Comparison of ENCODE assay signal across 8 cellular contexts in genomic region chr10:50990568-50991495, GRCh38.
DNase-seq lines count a peak whose midpoint lies in the region; ATAC-seq and TF ChIP-seq lines count a peak whose summit lies in the region.

No MANE protein-coding gene starts in this region.

- peaks cover 0 to 5% of the 10 kb centered on the region in 2 donors for H3K4me1 Mint-ChIP-seq in natural killer cell

- ATAC-seq in SK-N-SH treated with all-trans-retinoic acid at 6 μM for 48 hours: peak; percentile 41
- ATAC-seq in natural killer cell: peak in 1 of 3 donors; percentile 50
- no peak for ATAC-seq in HG02571 (IDR thresholded peaks at IDR 0.05; ENCODE audit: unreplicated experiment)
- no peak for ATAC-seq in GM19324 (IDR thresholded peaks at IDR 0.05; ENCODE audit: low FRiP score, unreplicated experiment)

- no peaks in the 10 kb centered on the region for H3K9me3 Mint-ChIP-seq in natural killer cell

- H3K4me3 Mint-ChIP-seq in natural killer cell: peak overlapping the region; percentile 75

- no peaks in the 10 kb centered on the region for H3K36me3 Mint-ChIP-seq in natural killer cell

- intact Hi-C loops in natural killer cell (cut with micrococcal nuclease): no loop called here

- DNase-seq in NCI-H1105 treated with DMSO at 0.1 percent for 48 hours (lab: John Stamatoyannopoulos, UW) (peak; percentile 6), NCI-H1105 (lab: John Stamatoyannopoulos, UW) (no peak), fibroblast of peridontal ligament (ENCODE audit: extremely low read depth) (peak; percentile 94), natural killer cell (no peak), NOMO-1 treated with dmso at 0.1 percent for 144 hours (lab: John Stamatoyannopoulos, UW; ENCODE audit: unreplicated experiment) (no peak)

- no peak overlapping the region for H3K27ac Mint-ChIP-seq in natural killer cell

- no peak for TF ChIP-seq CTCF in natural killer cell (IDR thresholded peaks at IDR 0.05)

- peaks cover 22 to 45% of the 10 kb centered on the region in 2 donors for H3K27me3 Mint-ChIP-seq in natural killer cell (ENCODE audit: low read depth in 2 of 2)

TF ChIP-seq in SK-N-SH treated with all-trans-retinoic acid at 6 μM for 48 hours, 23 proteins besides CTCF, POLR2A, EP300 and RAD21:
- TF ChIP-seq ZNF565 (CRISPR knock-in tag; conservative IDR thresholded peaks at IDR 0.05; ENCODE audit: low read depth) (no peak), RARB (CRISPR knock-in tag; IDR thresholded peaks at IDR 0.05) (no peak), CSDC2 (CRISPR knock-in tag; IDR thresholded peaks at IDR 0.05) (no peak)
TF ChIP-seq in SK-N-SH treated with all-trans-retinoic acid at 6 μM for 48 hours: peak in this region for 0.

Comparison
In these comparisons a context has a peak if more than half of its experiments do, and no peak if none do; other contexts are left out.
1. DNase-seq: peak in NCI-H1105 treated with DMSO at 0.1 percent for 48 hours (single experiment) and fibroblast of peridontal ligament (single experiment); none in NCI-H1105 (single experiment), natural killer cell (single experiment) and NOMO-1 treated with dmso at 0.1 percent for 144 hours (single experiment).